27 cellular contexts compared by ENCODE assay signal in genomic region chr12:10726945-10727344, GRCh38. TPM values are rescaled to one million over a fixed set of nuclear protein-coding genes. Genes with fewer than 3 reads are reported as not detected.
"Had no signal": no experiment of that assay in that cellular context is flagged by ENCODE, and none has a peak within 500 bp of the region (broad histone marks: within the 10 kb centered on the region; RNA-seq: fewer than 3 reads in every experiment).

No MANE protein-coding gene starts in this region.

- H3K4me3 Mint-ChIP-seq: naive thymus-derived CD4-positive, alpha-beta T cell; nephron; neural progenitor cell; stimulated activated memory B cell treated with anti-CD40 and anti-IgM and Interleukin-4, amounts not matched to agents 10 μg/mL and 1 μg/mL and 100 μg/mL, for 72 hours had no signal

- H3K27ac Mint-ChIP-seq: naive thymus-derived CD4-positive, alpha-beta T cell; nephron; neural progenitor cell; stimulated activated memory B cell treated with anti-CD40 and anti-IgM and Interleukin-4, amounts not matched to agents 10 μg/mL and 1 μg/mL and 100 μg/mL, for 72 hours had no signal

- H3K4me3 ChIP-seq: coronary artery, esophagus squamous epithelium, heart right ventricle, left lung, neural progenitor cell, psoas muscle, sigmoid colon, spleen, thoracic aorta, tibial nerve, vagina had no signal

- H3K36me3 ChIP-seq: esophagus squamous epithelium, heart right ventricle, left lung, neural progenitor cell, sigmoid colon, spleen, thoracic aorta, tibial nerve, vagina had no signal

- H3K27me3 ChIP-seq: esophagus squamous epithelium, sigmoid colon, tibial nerve, vagina had no signal

- DNase-seq: dermis blood vessel endothelial cell; effector memory CD4-positive, alpha-beta T cell; erythroblast; esophagus squamous epithelium; foreskin melanocyte; glutamatergic neuron; heart right ventricle; hippocampal formation; left cardiac atrium; left lung; mesenchymal stem cell; midbrain; naive thymus-derived CD4-positive, alpha-beta T cell; psoas muscle; right cardiac atrium; sigmoid colon; spleen; stimulated activated CD4-positive, alpha-beta T cell treated with anti-CD3 and anti-CD28 coated beads, Interleukin-4, amount 100 ng/mL, for 4 hours; stimulated activated naive CD8-positive, alpha-beta T cell treated with anti-CD3 and anti-CD28 coated beads, Interleukin-15, Interleukin-2, amounts not matched to agents 100 U/mL and 50 U/mL, for 24 hours had no signal

- H3K9me3 ChIP-seq: esophagus squamous epithelium, heart right ventricle, left lung, psoas muscle, sigmoid colon, spleen, thoracic aorta, tibial nerve, vagina had no signal

- H3K9me3 Mint-ChIP-seq: naive thymus-derived CD4-positive, alpha-beta T cell; nephron; neural progenitor cell; stimulated activated memory B cell treated with anti-CD40 and anti-IgM and Interleukin-4, amounts not matched to agents 10 μg/mL and 1 μg/mL and 100 μg/mL, for 72 hours had no signal

- H3K4me2 ChIP-seq: neural progenitor cell had no signal

- H3K9ac ChIP-seq: neural progenitor cell had no signal

- H2AFZ ChIP-seq: neural progenitor cell had no signal

- H3K27ac ChIP-seq: coronary artery, esophagus squamous epithelium, heart right ventricle, left lung, neural progenitor cell, psoas muscle, sigmoid colon, spleen, thoracic aorta, tibial nerve, vagina had no signal

- H3K36me3 Mint-ChIP-seq: naive thymus-derived CD4-positive, alpha-beta T cell; neural progenitor cell; stimulated activated memory B cell treated with anti-CD40 and anti-IgM and Interleukin-4, amounts not matched to agents 10 μg/mL and 1 μg/mL and 100 μg/mL, for 72 hours had no signal

RNA-seq across cellular contexts. Expression of gene STYK1, which starts 53.1 kb away (rescaled TPM):
- total RNA-seq: skeletal muscle tissue, thoracic aorta had no signal
- polyA plus RNA-seq: naive thymus-derived CD4-positive, alpha-beta T cell had no signal
